2 cellular contexts compared by ENCODE assay signal in genomic region chr10:24288581-24288980, GRCh38.
TF ChIP-seq lines count a peak whose summit lies in the region.

No MANE protein-coding gene starts in this region.

TF ChIP-seq in SK-N-SH treated with all-trans-retinoic acid at 6 μM for 48 hours, 23 proteins besides CTCF, POLR2A, EP300 and RAD21 (continued from another document):
- TF ChIP-seq POU6F1 (CRISPR knock-in tag; IDR thresholded peaks at IDR 0.05; ENCODE audit: borderline replicate concordance, low read depth) (no peak), TOX (CRISPR knock-in tag; IDR thresholded peaks at IDR 0.05; ENCODE audit: borderline replicate concordance) (no peak), ISL1 (CRISPR knock-in tag; IDR thresholded peaks at IDR 0.05) (no peak), SNAI2 (CRISPR knock-in tag; IDR thresholded peaks at IDR 0.05) (no peak), ZNF70 (CRISPR knock-in tag; IDR thresholded peaks at IDR 0.05) (no peak), ZNF8 (CRISPR knock-in tag; IDR thresholded peaks at IDR 0.05) (no peak), ZFP30 (CRISPR knock-in tag; IDR thresholded peaks at IDR 0.05) (no peak)
- TF ChIP-seq, protein P1, sequence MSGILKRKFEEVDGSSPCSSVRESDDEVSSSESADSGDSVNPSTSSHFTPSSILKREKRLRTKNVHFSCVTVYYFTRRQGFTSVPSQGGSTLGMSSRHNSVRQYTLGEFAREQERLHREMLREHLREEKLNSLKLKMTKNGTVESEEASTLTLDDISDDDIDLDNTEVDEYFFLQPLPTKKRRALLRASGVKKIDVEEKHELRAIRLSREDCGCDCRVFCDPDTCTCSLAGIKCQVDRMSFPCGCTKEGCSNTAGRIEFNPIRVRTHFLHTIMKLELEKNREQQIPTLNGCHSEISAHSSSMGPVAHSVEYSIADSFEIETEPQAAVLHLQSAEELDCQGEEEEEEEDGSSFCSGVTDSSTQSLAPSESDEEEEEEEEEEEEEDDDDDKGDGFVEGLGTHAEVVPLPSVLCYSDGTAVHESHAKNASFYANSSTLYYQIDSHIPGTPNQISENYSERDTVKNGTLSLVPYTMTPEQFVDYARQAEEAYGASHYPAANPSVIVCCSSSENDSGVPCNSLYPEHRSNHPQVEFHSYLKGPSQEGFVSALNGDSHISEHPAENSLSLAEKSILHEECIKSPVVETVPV (CRISPR knock-in tag; IDR thresholded peaks at IDR 0.05): no peak
- TF ChIP-seq, protein P2, sequence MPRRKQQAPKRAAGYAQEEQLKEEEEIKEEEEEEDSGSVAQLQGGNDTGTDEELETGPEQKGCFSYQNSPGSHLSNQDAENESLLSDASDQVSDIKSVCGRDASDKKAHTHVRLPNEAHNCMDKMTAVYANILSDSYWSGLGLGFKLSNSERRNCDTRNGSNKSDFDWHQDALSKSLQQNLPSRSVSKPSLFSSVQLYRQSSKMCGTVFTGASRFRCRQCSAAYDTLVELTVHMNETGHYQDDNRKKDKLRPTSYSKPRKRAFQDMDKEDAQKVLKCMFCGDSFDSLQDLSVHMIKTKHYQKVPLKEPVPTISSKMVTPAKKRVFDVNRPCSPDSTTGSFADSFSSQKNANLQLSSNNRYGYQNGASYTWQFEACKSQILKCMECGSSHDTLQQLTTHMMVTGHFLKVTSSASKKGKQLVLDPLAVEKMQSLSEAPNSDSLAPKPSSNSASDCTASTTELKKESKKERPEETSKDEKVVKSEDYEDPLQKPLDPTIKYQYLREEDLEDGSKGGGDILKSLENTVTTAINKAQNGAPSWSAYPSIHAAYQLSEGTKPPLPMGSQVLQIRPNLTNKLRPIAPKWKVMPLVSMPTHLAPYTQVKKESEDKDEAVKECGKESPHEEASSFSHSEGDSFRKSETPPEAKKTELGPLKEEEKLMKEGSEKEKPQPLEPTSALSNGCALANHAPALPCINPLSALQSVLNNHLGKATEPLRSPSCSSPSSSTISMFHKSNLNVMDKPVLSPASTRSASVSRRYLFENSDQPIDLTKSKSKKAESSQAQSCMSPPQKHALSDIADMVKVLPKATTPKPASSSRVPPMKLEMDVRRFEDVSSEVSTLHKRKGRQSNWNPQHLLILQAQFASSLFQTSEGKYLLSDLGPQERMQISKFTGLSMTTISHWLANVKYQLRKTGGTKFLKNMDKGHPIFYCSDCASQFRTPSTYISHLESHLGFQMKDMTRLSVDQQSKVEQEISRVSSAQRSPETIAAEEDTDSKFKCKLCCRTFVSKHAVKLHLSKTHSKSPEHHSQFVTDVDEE (CRISPR knock-in tag; IDR thresholded peaks at IDR 0.05): no peak
TF ChIP-seq in SK-N-SH treated with all-trans-retinoic acid at 6 μM for 48 hours: peak in this region for 0.

TF ChIP-seq in SK-N-SH, 30 proteins besides CTCF, POLR2A, EP300 and RAD21 (continued from another document):
- TF ChIP-seq ZBTB33 (IDR thresholded peaks at IDR 0.05; ENCODE audit: borderline replicate concordance, low read depth) (no peak), SMC3 (IDR thresholded peaks at IDR 0.05; ENCODE audit: low read depth, low read length) (no peak), FOSL2 (IDR thresholded peaks at IDR 0.05; ENCODE audit: borderline replicate concordance, low read depth) (no peak), RFX5 (IDR thresholded peaks at IDR 0.05; ENCODE audit: low read length) (no peak), MXI1 (IDR thresholded peaks at IDR 0.05; ENCODE audit: low read depth, low read length) (no peak)
